ENCODE assay signal across 9 cellular contexts in the genomic region with DNA sequence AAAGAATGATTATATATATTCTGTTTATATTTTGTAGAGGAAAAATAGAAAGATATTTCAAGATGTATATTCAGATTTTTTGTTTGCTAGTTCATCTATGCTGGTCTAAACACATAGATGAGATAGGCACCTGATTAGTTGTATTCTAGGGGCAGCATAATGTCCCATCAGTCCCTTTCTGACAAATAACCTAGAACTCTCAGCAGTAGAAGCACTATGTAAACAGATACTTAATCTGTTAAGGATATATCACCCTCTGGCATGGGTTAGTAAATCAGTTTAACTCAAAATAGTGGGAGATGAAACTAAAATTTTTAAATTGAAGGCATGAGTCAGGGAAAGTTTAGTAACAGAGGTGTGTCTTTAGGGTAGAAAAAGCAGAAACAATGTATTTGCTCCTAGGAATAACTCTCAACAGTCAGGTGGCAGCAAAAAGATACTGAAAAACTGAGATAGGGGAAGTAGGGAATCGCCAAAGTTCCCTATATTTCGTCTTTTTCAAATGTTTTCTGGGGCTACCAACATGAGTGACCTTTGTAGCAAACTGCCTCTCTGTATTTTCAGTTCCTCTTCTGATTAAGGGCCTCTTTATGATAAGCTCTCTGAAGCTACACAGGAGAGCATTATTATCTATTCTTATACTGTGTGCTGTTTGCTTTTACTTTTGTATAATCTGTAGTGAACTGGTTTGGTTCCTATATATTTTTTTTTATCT. TPM values are rescaled to one million over a fixed set of nuclear protein-coding genes. Genes with fewer than 3 reads are reported as not detected.
DNase-seq lines count a peak whose midpoint lies in the region; ATAC-seq lines count a peak whose summit lies in the region.
"Had no signal": no experiment of that assay in that cellular context is flagged by ENCODE, and none has a peak within 500 bp of the region (broad histone marks: within the 10 kb centered on the region; RNA-seq: fewer than 3 reads in every experiment).

No MANE protein-coding gene starts in this region.

- no peak overlapping the region for H2BK120ac ChIP-seq in mesendoderm (ENCODE audit: low read depth, low read length)

- H3K4me2 ChIP-seq in mesendoderm (ENCODE audit: low read length): no peak overlapping the region

- no peak overlapping the region for H2AK5ac ChIP-seq in mesendoderm (ENCODE audit: low read length)

- H3K4ac ChIP-seq in mesendoderm (ENCODE audit: low read depth, low read length): no peak overlapping the region

- no peaks in the 10 kb centered on the region for H3K79me1 ChIP-seq in mesendoderm (ENCODE audit: low read length)

- H3K4me1 ChIP-seq in mesendoderm (ENCODE audit: control insufficient read depth, low read depth, low read length): no peaks in the 10 kb centered on the region

- H3K4me3 ChIP-seq in mesendoderm (ENCODE audit: low read length): no peak overlapping the region

- DNase-seq in medulla oblongata (ENCODE audit: extremely low spot score) (peak; percentile 73), islet precursor cell (no peak), COLO668 (lab: John Stamatoyannopoulos, UW; ENCODE audit: unreplicated experiment) (no peak), mesendoderm (no peak)
- no peak for DNase-seq in activated CD8-positive, alpha-beta memory T cell treated with anti-CD3 and anti-CD28 coated beads for 24 hours
- DNase-seq: activated naive CD8-positive, alpha-beta T cell treated with anti-CD3 and anti-CD28 coated beads, Interleukin-2, amount 10 ng/mL, durations not matched to agents 7 days and 5 days had no signal

- ATAC-seq in GM19023 (IDR thresholded peaks at IDR 0.05; ENCODE audit: unreplicated experiment) (peak; percentile 98), HG02588 (IDR thresholded peaks at IDR 0.05; ENCODE audit: unreplicated experiment) (peak; percentile 95), HG03558 (IDR thresholded peaks at IDR 0.05; ENCODE audit: extremely low read depth, unreplicated experiment) (peak; percentile 85)

- no peak overlapping the region for H3K56ac ChIP-seq in mesendoderm (ENCODE audit: low read length)

- no peak overlapping the region for H2BK15ac ChIP-seq in mesendoderm (replicated peaks; ENCODE audit: low read depth)

- no peak overlapping the region for H3K9ac ChIP-seq in mesendoderm (ENCODE audit: low read length)

- H3K36me3 ChIP-seq in mesendoderm (ENCODE audit: control insufficient read depth, insufficient read depth, low read length): no peaks in the 10 kb centered on the region

- no peak overlapping the region for H3K18ac ChIP-seq in mesendoderm (ENCODE audit: low read length)

- H3K79me2 ChIP-seq in mesendoderm (ENCODE audit: control insufficient read depth, insufficient read depth, low read length): no peaks in the 10 kb centered on the region

- H4K8ac ChIP-seq in mesendoderm (ENCODE audit: low read depth, low read length): no peak overlapping the region

- no CpG with 5 or more reads among the region's 2 CpGs for WGBS in mesendoderm (ENCODE audit: extremely low coverage, insufficient coverage, low lambda C conversion rate)

- H2BK5ac ChIP-seq in mesendoderm (ENCODE audit: low read length): no peak overlapping the region

- no peak overlapping the region for H4K5ac ChIP-seq in mesendoderm (ENCODE audit: low read length)

- no peak overlapping the region for H3K27ac ChIP-seq in mesendoderm (ENCODE audit: low read depth, low read length)

- no peak overlapping the region for H3K23ac ChIP-seq in mesendoderm (ENCODE audit: low read length)

- H3K27me3 ChIP-seq in mesendoderm (ENCODE audit: insufficient read depth, low read length, poor library complexity): no peaks in the 10 kb centered on the region

RNA-seq across cellular contexts. Expression of a gene that starts 5.7 kb away (rescaled TPM):
- polyA plus RNA-seq in mesendoderm (2013, experiment 1 of 2): 3.0 TPM
- 2.5 TPM for polyA plus RNA-seq in mesendoderm (2013, experiment 2 of 2)
